In genomic region chr2:172613035-172613434, GRCh38 we compare ENCODE assay signal across 17 cellular contexts. TPM values are rescaled to one million over a fixed set of nuclear protein-coding genes. Genes with fewer than 3 reads are reported as not detected.
DNase-seq lines count a peak whose midpoint lies in the region; ATAC-seq and TF ChIP-seq lines count a peak whose summit lies in the region.
"Had no signal": no experiment of that assay in that cellular context is flagged by ENCODE, and none has a peak within 500 bp of the region (broad histone marks: within the 10 kb centered on the region; RNA-seq: fewer than 3 reads in every experiment).

No MANE protein-coding gene starts in this region.

- no peaks in the 10 kb centered on the region for H3K79me2 ChIP-seq in GM23338 (replicated peaks; ENCODE audit: insufficient read depth)
- H3K79me2 ChIP-seq in osteoblast (ENCODE audit: insufficient read depth, low read length), result no peaks in the 10 kb centered on the region

- TF ChIP-seq CTCF in GM23338 (conservative IDR thresholded peaks at IDR 0.05; ENCODE audit: low read depth in 2 of 2) (no peak), fibroblast of pulmonary artery (IDR thresholded peaks at IDR 0.05; ENCODE audit: low read length, missing control alignments) (no peak), osteoblast (IDR thresholded peaks at IDR 0.05; ENCODE audit: extremely low read depth, low read depth, low read length) (no peak), prostate gland (IDR thresholded peaks at IDR 0.05) (no peak)

- H3K4me3 ChIP-seq in GM23338 (no peak overlapping the region), fibroblast of pulmonary artery (replicated peaks; ENCODE audit: low read depth, low read length) (no peak overlapping the region), osteoblast (ENCODE audit: insufficient read depth, low read length) (no peak overlapping the region), prostate gland (no peak overlapping the region)
- H3K4me3 ChIP-seq: testis had no signal

- WGBS in prostate gland, result 68% methylated on average over 4 of the region's 4 CpGs

- no peak overlapping the region for H2AFZ ChIP-seq in GM23338
- no peak overlapping the region for H2AFZ ChIP-seq in osteoblast (ENCODE audit: low read length)

- H3K9me3 ChIP-seq in osteoblast (ENCODE audit: low read depth, low read length), result no peaks in the 10 kb centered on the region
- no peaks in the 10 kb centered on the region for H3K9me3 ChIP-seq in prostate gland
- H3K9me3 ChIP-seq: testis had no signal

- no peaks in the 10 kb centered on the region for H3K4me1 Mint-ChIP-seq in GM23338
- H3K4me1 Mint-ChIP-seq in activated T-cell treated with anti-CD3 and anti-CD28 coated beads, Interleukin-2, amount 50 U/mL, for 72 hours (ENCODE audit: low read depth), result no peaks in the 10 kb centered on the region
- H3K4me1 Mint-ChIP-seq: activated CD4-positive, alpha-beta memory T cell treated with anti-CD3 and anti-CD28 coated beads, Interleukin-2, amount 10 ng/mL, durations not matched to agents 7 days and 5 days had no signal

- ATAC-seq in GM23338, result peak; percentile 92
- no peak for ATAC-seq in GM18517 (IDR thresholded peaks at IDR 0.05; ENCODE audit: unreplicated experiment)
- ATAC-seq in activated T-cell treated with anti-CD3 and anti-CD28 coated beads, Interleukin-2, amount 50 U/mL, for 72 hours (replicated peaks in 1 of 2), result no peak

- no peaks in the 10 kb centered on the region for H3K9me3 Mint-ChIP-seq in GM23338
- no peaks in the 10 kb centered on the region for H3K9me3 Mint-ChIP-seq in activated T-cell treated with anti-CD3 and anti-CD28 coated beads, Interleukin-2, amount 50 U/mL, for 72 hours
- H3K9me3 Mint-ChIP-seq: activated CD4-positive, alpha-beta memory T cell treated with anti-CD3 and anti-CD28 coated beads, Interleukin-2, amount 10 ng/mL, durations not matched to agents 7 days and 5 days; mesothelial cell of epicardium had no signal

- DNase-seq in GM23338 (ENCODE audit: low spot score) (peak; percentile 13), NCI-H69 (lab: John Stamatoyannopoulos, UW) (peak; percentile 19), fibroblast of pulmonary artery (ENCODE audit: low read depth) (peak; percentile 18), osteoblast (ENCODE audit: insufficient read length, low spot score, missing footprints) (peak; percentile 39), prostate gland (ENCODE audit: low spot score) (no peak)
- DNase-seq in activated T-cell treated with anti-CD3 and anti-CD28 coated beads, Interleukin-2, amount 50 U/mL, for 72 hours, result no peak
- DNase-seq: activated CD4-positive, alpha-beta memory T cell treated with anti-CD3 and anti-CD28 coated beads, Interleukin-2, amount 10 ng/mL, durations not matched to agents 7 days and 5 days; activated T-cell treated with anti-CD3 and anti-CD28 coated beads, Interleukin-2, amount 50 U/mL, for 48 hours; cerebellar nuclear complex; HCEC 1CT; kidney; SIG-M5; stimulated activated CD4-positive, alpha-beta T cell treated with anti-CD3 and anti-CD28 coated beads, Interleukin-4, amount 100 ng/mL, for 24 hours; testis had no signal

- no peaks in the 10 kb centered on the region; the same call in 1 of the 2 replicates for H4K20me1 ChIP-seq in GM23338 (replicated peaks; ENCODE audit: insufficient read depth)
- no peaks in the 10 kb centered on the region for H4K20me1 ChIP-seq in osteoblast (ENCODE audit: insufficient read depth, low read length)

- H3K4me3 Mint-ChIP-seq in GM23338, result no peak overlapping the region
- no peak overlapping the region for H3K4me3 Mint-ChIP-seq in activated T-cell treated with anti-CD3 and anti-CD28 coated beads, Interleukin-2, amount 50 U/mL, for 72 hours
- H3K4me3 Mint-ChIP-seq: activated CD4-positive, alpha-beta memory T cell treated with anti-CD3 and anti-CD28 coated beads, Interleukin-2, amount 10 ng/mL, durations not matched to agents 7 days and 5 days; mesothelial cell of epicardium had no signal

- H3K36me3 Mint-ChIP-seq in GM23338 (ENCODE audit: low read depth), result peaks cover 9% of the 10 kb centered on the region; the same call in 2 of the 3 replicates
- H3K36me3 Mint-ChIP-seq in activated T-cell treated with anti-CD3 and anti-CD28 coated beads, Interleukin-2, amount 50 U/mL, for 72 hours (ENCODE audit: insufficient read depth in 2 of 2), result peaks cover 0 to 5% of the 10 kb centered on the region in 2 donors

- H3K4me1 ChIP-seq in GM23338 (ENCODE audit: insufficient read depth) (no peaks in the 10 kb centered on the region), osteoblast (ENCODE audit: insufficient read depth, low read length) (no peaks in the 10 kb centered on the region), prostate gland (replicated peaks) (no peaks in the 10 kb centered on the region)
- H3K4me1 ChIP-seq: testis had no signal

- H3K4me2 ChIP-seq in GM23338 (no peak overlapping the region), osteoblast (ENCODE audit: insufficient read depth, low read length) (no peak overlapping the region)

- H3K27me3 Mint-ChIP-seq in GM23338 (ENCODE audit: insufficient read depth, low read depth, poor library complexity), result no peaks in the 10 kb centered on the region
- H3K27me3 Mint-ChIP-seq in activated T-cell treated with anti-CD3 and anti-CD28 coated beads, Interleukin-2, amount 50 U/mL, for 72 hours (ENCODE audit: low read depth), result no peaks in the 10 kb centered on the region
- H3K27me3 Mint-ChIP-seq: activated CD4-positive, alpha-beta memory T cell treated with anti-CD3 and anti-CD28 coated beads, Interleukin-2, amount 10 ng/mL, durations not matched to agents 7 days and 5 days had no signal

- no peak for TF ChIP-seq POLR2A in prostate gland (IDR thresholded peaks at IDR 0.05)

- H3K27ac Mint-ChIP-seq in GM23338, result peak overlapping the region; percentile 56; the same call in 1 of the 2 replicates
- H3K27ac Mint-ChIP-seq in activated T-cell treated with anti-CD3 and anti-CD28 coated beads, Interleukin-2, amount 50 U/mL, for 72 hours, result no peak overlapping the region
- H3K27ac Mint-ChIP-seq: activated CD4-positive, alpha-beta memory T cell treated with anti-CD3 and anti-CD28 coated beads, Interleukin-2, amount 10 ng/mL, durations not matched to agents 7 days and 5 days; mesothelial cell of epicardium had no signal

- no peaks in the 10 kb centered on the region for H3K9me2 ChIP-seq in GM23338 (ENCODE audit: insufficient read depth)

- intact Hi-C loops in prostate gland (cut with DNase I), result no loop called here

- no peaks in the 10 kb centered on the region for H3K27me3 ChIP-seq in GM23338 (ENCODE audit: insufficient read depth)
- no peaks in the 10 kb centered on the region for H3K27me3 ChIP-seq in osteoblast (ENCODE audit: insufficient read depth, low read length)
- no peaks in the 10 kb centered on the region for H3K27me3 ChIP-seq in prostate gland (replicated peaks; ENCODE audit: insufficient read depth)
- H3K27me3 ChIP-seq: testis had no signal

- no peaks in the 10 kb centered on the region for H3K36me3 ChIP-seq in GM23338 (ENCODE audit: insufficient read depth)
- no peaks in the 10 kb centered on the region for H3K36me3 ChIP-seq in osteoblast (ENCODE audit: insufficient read depth, low read length)
- H3K36me3 ChIP-seq in prostate gland, result no peaks in the 10 kb centered on the region

- H3F3A ChIP-seq in GM23338 (replicated peaks; ENCODE audit: low read depth), result no peaks in the 10 kb centered on the region

- H3K27ac ChIP-seq in GM23338 (ENCODE audit: low read depth), result no peak overlapping the region
- no peak overlapping the region for H3K27ac ChIP-seq in osteoblast (ENCODE audit: low read depth, low read length)
- H3K27ac ChIP-seq in prostate gland, result no peak overlapping the region
- H3K27ac ChIP-seq: C4-2B, testis had no signal

TF ChIP-seq in GM23338, 12 proteins besides CTCF, POLR2A, EP300 and RAD21:
- TF ChIP-seq ETS1 (IDR thresholded peaks at IDR 0.05) (no peak), EZH2phosphoT487 (IDR thresholded peaks at IDR 0.05; ENCODE audit: unreplicated experiment) (no peak), STAT1 (IDR thresholded peaks at IDR 0.05; ENCODE audit: unreplicated experiment) (no peak)

RNA-seq across cellular contexts. Expression of gene PDK1, which starts 57.1 kb away (rescaled TPM):
- 25.6 and 26.5 TPM in 2 replicates for total RNA-seq in GM23338 (2014; rRNA removed; shearing (Covaris generic))
- 42.0 and 53.7 TPM in 2 replicates for polyA plus RNA-seq in GM23338 (2016; fragmentation: Nextera tagmentation; extraction: Ambion mirVana)
- 18.9 and 26.8 TPM in 2 replicates for total RNA-seq in osteoblast
- total RNA-seq in activated T-cell treated with anti-CD3 and anti-CD28 coated beads, Interleukin-2, amount 50 U/mL, for 72 hours, result 10 to 100 TPM; 22.5 to 33.6 TPM
- total RNA-seq in prostate gland, result 10 to 100 TPM in 1 of 2 donors, 1 to 10 TPM in 1; 6.2 to 14.4 TPM

Comparison
In these comparisons a context has a peak if more than half of its experiments do, and no peak if none do; other contexts are left out.
1. DNase-seq: peak in GM23338 (single experiment), NCI-H69 (single experiment), fibroblast of pulmonary artery (single experiment) and osteoblast (single experiment); none in activated T-cell treated with anti-CD3 and anti-CD28 coated beads, Interleukin-2, amount 50 U/mL, for 72 hours (0 of 2) and prostate gland (single experiment).